In the genomic region with DNA sequence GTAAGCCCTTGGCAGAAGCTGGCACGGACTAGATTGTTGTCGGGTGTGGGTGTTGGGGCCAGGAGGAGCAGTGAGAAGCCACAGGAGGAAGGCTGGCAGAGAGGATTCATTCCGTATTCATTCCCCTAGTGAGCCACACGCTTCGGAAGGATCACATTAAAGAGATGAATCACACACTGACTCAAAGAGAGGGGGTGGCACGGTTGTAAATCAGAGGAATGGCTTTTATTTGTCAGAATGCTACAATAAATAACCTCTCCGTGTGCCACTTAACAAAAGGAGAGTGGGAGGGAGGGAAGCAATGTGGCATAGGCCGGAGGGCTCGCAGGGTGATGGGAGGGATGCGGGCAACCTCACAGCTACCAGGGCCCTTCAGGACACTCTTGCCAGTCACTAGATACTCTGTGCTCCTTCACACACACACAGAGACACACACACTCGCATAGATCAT, we compare ENCODE assay signal across 8 cellular contexts.
DNase-seq lines count a peak whose midpoint lies in the region; TF ChIP-seq lines count a peak whose summit lies in the region.

No MANE protein-coding gene starts in this region.

- H3K4me3 ChIP-seq in HEK293 (ENCODE audit: low read depth, low read length) (no peak overlapping the region), SJSA1 (no peak overlapping the region), fibroblast of lung (replicated peaks in 1 of 4; ENCODE audit: control extremely low read depth in 1 of 4, insufficient read depth in 1 of 4, low read depth in 3 of 4, low read length in 4 of 4) (no peak overlapping the region), ascending aorta (no peak overlapping the region)

- peak; percentile 72 to 83 for DNase-seq in SJSA1 (ENCODE audit: low read depth in 1 of 2, low spot score in 2 of 2)
- DNase-seq in fibroblast of lung (ENCODE audit: low read depth in 2 of 2) = peak; percentile 56 to 89
- peak; percentile 60 to 61 for DNase-seq in stimulated activated CD4-positive, alpha-beta T cell treated with anti-CD3 and anti-CD28 coated beads, Interleukin-2, amount 100 ng/mL, for 24 hours
- DNase-seq in NK-92 treated with Interleukin-12 subunit alpha and Interleukin-12 subunit beta, amount 100 ng/mL, for 24 hours (lab: John Stamatoyannopoulos, UW) = no peak
- DNase-seq in NK-92 (lab: John Stamatoyannopoulos, UW; ENCODE audit: unreplicated experiment) = no peak
- no peak for DNase-seq in UCSD-AML1 (lab: John Stamatoyannopoulos, UW; ENCODE audit: unreplicated experiment)
- no peak for DNase-seq in ascending aorta (ENCODE audit: low spot score in 2 of 2)

- no peaks in the 10 kb centered on the region for H4K20me1 ChIP-seq in fibroblast of lung (ENCODE audit: control insufficient read depth, extremely low read depth, insufficient read depth, low read length)

- TF ChIP-seq CTCF in HEK293 (tag by site-specific recombination; IDR thresholded peaks at IDR 0.05) = no peak
- TF ChIP-seq CTCF in fibroblast of lung (conservative IDR thresholded peaks at IDR 0.05 in 1 of 2, IDR thresholded peaks at IDR 0.05 in 1 of 2; ENCODE audit: low read depth in 1 of 2, low read length in 2 of 2) = no peak
- TF ChIP-seq CTCF in ascending aorta (IDR thresholded peaks at IDR 0.05) = no peak

- H3K9me3 ChIP-seq in HEK293 (ENCODE audit: control insufficient read depth, insufficient read depth, low read depth, low read length) (no peaks in the 10 kb centered on the region), SJSA1 (replicated peaks) (no peaks in the 10 kb centered on the region), fibroblast of lung (ENCODE audit: control insufficient read depth, insufficient read depth, low read depth, low read length) (no peaks in the 10 kb centered on the region), ascending aorta (no peaks in the 10 kb centered on the region)

- CTCF ChIA-PET in HEK293 (lab: Yijun Ruan, JAX) = interaction anchor here (0.5 to 0.7 kb wide), 2 partner anchors 47 to 268 kb away, joined by 3 to 4 read pairs; no protein-coding TSS in a partner anchor

- peaks cover 9% of the 10 kb centered on the region for H3K4me1 ChIP-seq in HEK293 (ENCODE audit: control insufficient read depth, insufficient read depth, low read length)
- H3K4me1 ChIP-seq in SJSA1 (replicated peaks) = peaks cover 13% of the 10 kb centered on the region
- peaks cover 5% of the 10 kb centered on the region for H3K4me1 ChIP-seq in fibroblast of lung (ENCODE audit: control insufficient read depth, extremely low read depth, insufficient read depth, low read length)
- H3K4me1 ChIP-seq in ascending aorta = no peaks in the 10 kb centered on the region

- no peak overlapping the region for H2AFZ ChIP-seq in fibroblast of lung (ENCODE audit: low read length)

- H3K27me3 ChIP-seq in SJSA1 (replicated peaks) (no peaks in the 10 kb centered on the region), fibroblast of lung (ENCODE audit: control insufficient read depth, insufficient read depth, low read length) (no peaks in the 10 kb centered on the region), ascending aorta (no peaks in the 10 kb centered on the region)

- no peaks in the 10 kb centered on the region for H3K79me2 ChIP-seq in fibroblast of lung (ENCODE audit: control insufficient read depth, insufficient read depth, low read length)

- H3K36me3 ChIP-seq in HEK293 (ENCODE audit: control insufficient read depth in 2 of 2, insufficient read depth in 1 of 2, low read length in 2 of 2) = no peaks in the 10 kb centered on the region
- no peaks in the 10 kb centered on the region for H3K36me3 ChIP-seq in SJSA1
- H3K36me3 ChIP-seq in fibroblast of lung (ENCODE audit: control insufficient read depth, insufficient read depth, low read length) = no peaks in the 10 kb centered on the region
- H3K36me3 ChIP-seq in ascending aorta = no peaks in the 10 kb centered on the region

- intact Hi-C loops in ascending aorta (cut with DNase I) = no loop called here

- H3K27ac ChIP-seq in HEK293 (ENCODE audit: extremely low read depth, low read depth, low read length) (no peak overlapping the region), SJSA1 (no peak overlapping the region), fibroblast of lung (ENCODE audit: insufficient read depth, low read length) (no peak overlapping the region), ascending aorta (no peak overlapping the region)

- POLR2A ChIA-PET in HEK293 (lab: Yijun Ruan, JAX) = no interaction called here

- H3K4me2 ChIP-seq in fibroblast of lung (ENCODE audit: extremely low read depth, insufficient read depth, low read length) = peak overlapping the region; percentile 32

- H3K9ac ChIP-seq in fibroblast of lung (ENCODE audit: insufficient read depth, low read length) = no peak overlapping the region

TF ChIP-seq in HEK293, 187 proteins besides CTCF, POLR2A, EP300 and RAD21 (continues in another document):
- TF ChIP-seq ZNF501 (tag by site-specific recombination; IDR thresholded peaks at IDR 0.05) = no peak; the same call in 1 of the 2 replicates
- no peak for TF ChIP-seq ZNF239 (tag by site-specific recombination; IDR thresholded peaks at IDR 0.05)
- TF ChIP-seq ZNF311 (tag by site-specific recombination; IDR thresholded peaks at IDR 0.05; ENCODE audit: borderline replicate concordance) = no peak
- TF ChIP-seq ZNF354C (tag by site-specific recombination; IDR thresholded peaks at IDR 0.05; ENCODE audit: borderline replicate concordance, low read depth) = no peak
- TF ChIP-seq, protein P1, sequence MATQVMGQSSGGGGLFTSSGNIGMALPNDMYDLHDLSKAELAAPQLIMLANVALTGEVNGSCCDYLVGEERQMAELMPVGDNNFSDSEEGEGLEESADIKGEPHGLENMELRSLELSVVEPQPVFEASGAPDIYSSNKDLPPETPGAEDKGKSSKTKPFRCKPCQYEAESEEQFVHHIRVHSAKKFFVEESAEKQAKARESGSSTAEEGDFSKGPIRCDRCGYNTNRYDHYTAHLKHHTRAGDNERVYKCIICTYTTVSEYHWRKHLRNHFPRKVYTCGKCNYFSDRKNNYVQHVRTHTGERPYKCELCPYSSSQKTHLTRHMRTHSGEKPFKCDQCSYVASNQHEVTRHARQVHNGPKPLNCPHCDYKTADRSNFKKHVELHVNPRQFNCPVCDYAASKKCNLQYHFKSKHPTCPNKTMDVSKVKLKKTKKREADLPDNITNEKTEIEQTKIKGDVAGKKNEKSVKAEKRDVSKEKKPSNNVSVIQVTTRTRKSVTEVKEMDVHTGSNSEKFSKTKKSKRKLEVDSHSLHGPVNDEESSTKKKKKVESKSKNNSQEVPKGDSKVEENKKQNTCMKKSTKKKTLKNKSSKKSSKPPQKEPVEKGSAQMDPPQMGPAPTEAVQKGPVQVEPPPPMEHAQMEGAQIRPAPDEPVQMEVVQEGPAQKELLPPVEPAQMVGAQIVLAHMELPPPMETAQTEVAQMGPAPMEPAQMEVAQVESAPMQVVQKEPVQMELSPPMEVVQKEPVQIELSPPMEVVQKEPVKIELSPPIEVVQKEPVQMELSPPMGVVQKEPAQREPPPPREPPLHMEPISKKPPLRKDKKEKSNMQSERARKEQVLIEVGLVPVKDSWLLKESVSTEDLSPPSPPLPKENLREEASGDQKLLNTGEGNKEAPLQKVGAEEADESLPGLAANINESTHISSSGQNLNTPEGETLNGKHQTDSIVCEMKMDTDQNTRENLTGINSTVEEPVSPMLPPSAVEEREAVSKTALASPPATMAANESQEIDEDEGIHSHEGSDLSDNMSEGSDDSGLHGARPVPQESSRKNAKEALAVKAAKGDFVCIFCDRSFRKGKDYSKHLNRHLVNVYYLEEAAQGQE (tag by site-specific recombination; IDR thresholded peaks at IDR 0.05) = no peak
- TF ChIP-seq ZBTB20 (tag by site-specific recombination; IDR thresholded peaks at IDR 0.05) = peak; percentile 57; the same call in 1 of the 2 replicates
- no peak for TF ChIP-seq BCL11B (tag by site-specific recombination; IDR thresholded peaks at IDR 0.05; ENCODE audit: low read depth)
- TF ChIP-seq ZNF837 (tag by site-specific recombination; IDR thresholded peaks at IDR 0.05) = no peak
- 0 out of 2 replicates have a peak, but pooled peaks have one; percentile 40 for TF ChIP-seq ZBTB8A (tag by site-specific recombination; IDR thresholded peaks at IDR 0.05)
- peak; percentile 95 for TF ChIP-seq FEZF1 (tag by site-specific recombination; IDR thresholded peaks at IDR 0.05)
- TF ChIP-seq ZNF623 (tag by site-specific recombination; IDR thresholded peaks at IDR 0.05) = no peak
- 0 out of 2 replicates have a peak, but pooled peaks have one; percentile 53 for TF ChIP-seq ZFP69B (tag by site-specific recombination; IDR thresholded peaks at IDR 0.05)
- no peak for TF ChIP-seq ZNF211 (tag by site-specific recombination; IDR thresholded peaks at IDR 0.05; ENCODE audit: low read depth)
- peak; percentile 97 for TF ChIP-seq EGR2 (tag by site-specific recombination; IDR thresholded peaks at IDR 0.05; ENCODE audit: low read depth)
- TF ChIP-seq ZNF155 (tag by site-specific recombination; IDR thresholded peaks at IDR 0.05) = no peak
- TF ChIP-seq SCRT2 (tag by site-specific recombination; IDR thresholded peaks at IDR 0.05) = 0 out of 2 replicates have a peak, but pooled peaks have one; percentile 10
- 0 out of 2 replicates have a peak, but pooled peaks have one; percentile 41 for TF ChIP-seq KLF8 (tag by site-specific recombination; IDR thresholded peaks at IDR 0.05)
- no peak for TF ChIP-seq YY2 (tag by site-specific recombination; IDR thresholded peaks at IDR 0.05)
- no peak for TF ChIP-seq ZNF76 (tag by site-specific recombination; IDR thresholded peaks at IDR 0.05; ENCODE audit: borderline replicate concordance, low read depth)
- TF ChIP-seq ZSCAN23 (tag by site-specific recombination; IDR thresholded peaks at IDR 0.05) = no peak
- TF ChIP-seq OSR2 (tag by site-specific recombination; IDR thresholded peaks at IDR 0.05) = peak; percentile 83
- 0 out of 2 replicates have a peak, but pooled peaks have one; percentile 26 for TF ChIP-seq ZBTB1 (tag by site-specific recombination; IDR thresholded peaks at IDR 0.05)
- TF ChIP-seq, protein P2, sequence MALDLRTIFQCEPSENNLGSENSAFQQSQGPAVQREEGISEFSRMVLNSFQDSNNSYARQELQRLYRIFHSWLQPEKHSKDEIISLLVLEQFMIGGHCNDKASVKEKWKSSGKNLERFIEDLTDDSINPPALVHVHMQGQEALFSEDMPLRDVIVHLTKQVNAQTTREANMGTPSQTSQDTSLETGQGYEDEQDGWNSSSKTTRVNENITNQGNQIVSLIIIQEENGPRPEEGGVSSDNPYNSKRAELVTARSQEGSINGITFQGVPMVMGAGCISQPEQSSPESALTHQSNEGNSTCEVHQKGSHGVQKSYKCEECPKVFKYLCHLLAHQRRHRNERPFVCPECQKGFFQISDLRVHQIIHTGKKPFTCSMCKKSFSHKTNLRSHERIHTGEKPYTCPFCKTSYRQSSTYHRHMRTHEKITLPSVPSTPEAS (tag by site-specific recombination; IDR thresholded peaks at IDR 0.05) = peak; percentile 56
- TF ChIP-seq HOXD13 (CRISPR knock-in tag; IDR thresholded peaks at IDR 0.05; ENCODE audit: borderline replicate concordance) = peak; percentile 46; the same call in 1 of the 2 replicates
- TF ChIP-seq ZNF629 (tag by site-specific recombination; IDR thresholded peaks at IDR 0.05) = peak; percentile 90

Comparison
In these comparisons a context has a peak if more than half of its experiments do, and no peak if none do; other contexts are left out.
1. DNase-seq: peak in SJSA1 (2 of 2), fibroblast of lung (2 of 2) and stimulated activated CD4-positive, alpha-beta T cell treated with anti-CD3 and anti-CD28 coated beads, Interleukin-2, amount 100 ng/mL, for 24 hours (2 of 2); none in NK-92 treated with Interleukin-12 subunit alpha and Interleukin-12 subunit beta, amount 100 ng/mL, for 24 hours (single experiment), NK-92 (single experiment), UCSD-AML1 (single experiment) and ascending aorta (0 of 2).